12 cellular contexts compared by ENCODE assay signal in the genomic region with DNA sequence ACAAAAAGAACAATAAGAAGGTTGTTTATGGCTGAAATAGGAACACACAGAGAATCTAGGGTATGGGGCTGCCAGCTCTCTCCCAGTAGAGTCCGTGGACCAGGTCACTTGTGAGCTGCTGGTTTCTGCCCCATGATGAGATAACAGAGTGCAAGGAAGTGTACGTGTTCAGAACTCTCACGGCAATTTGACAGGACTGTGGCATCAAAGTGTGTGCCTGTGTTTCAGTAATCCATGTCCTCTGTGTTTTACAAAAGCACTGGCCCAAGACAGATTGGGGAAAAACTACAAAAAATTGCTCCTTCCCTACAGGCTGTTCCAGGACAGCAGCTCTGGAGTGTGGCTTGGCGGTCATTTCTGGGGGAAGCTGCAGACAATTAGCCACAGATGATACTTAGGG.
DNase-seq lines count a peak whose midpoint lies in the region; ATAC-seq and TF ChIP-seq lines count a peak whose summit lies in the region.
"Had no signal": no experiment of that assay in that cellular context is flagged by ENCODE, and none has a peak within 500 bp of the region (broad histone marks: within the 10 kb centered on the region; RNA-seq: fewer than 3 reads in every experiment).

No MANE protein-coding gene starts in this region.

- H3K4me1 ChIP-seq in esophagus (ENCODE audit: control insufficient read depth in 2 of 2, insufficient read depth in 2 of 2, low read length in 1 of 2) (peaks cover 9 to 24% of the 10 kb centered on the region in 2 donors), GM23248 (ENCODE audit: insufficient read depth) (peaks cover 7% of the 10 kb centered on the region; the same call in 1 of the 2 replicates), PC-9 (replicated peaks; ENCODE audit: insufficient read depth) (peaks cover 13% of the 10 kb centered on the region; the same call in 1 of the 2 replicates)
- H3K4me1 ChIP-seq: gastroesophageal sphincter had no signal

- H3K36me3 ChIP-seq in esophagus (ENCODE audit: control insufficient read depth in 2 of 2, insufficient read depth in 2 of 2, low read length in 1 of 2), result no peaks in the 10 kb centered on the region
- H3K36me3 ChIP-seq in GM23248 (ENCODE audit: low read depth), result no peaks in the 10 kb centered on the region
- H3K36me3 ChIP-seq in PC-9 (ENCODE audit: low read depth), result no peaks in the 10 kb centered on the region
- H3K36me3 ChIP-seq: gastroesophageal sphincter had no signal

- H3K27ac ChIP-seq in esophagus (ENCODE audit: low read depth in 2 of 2, low read length in 1 of 2) (peak overlapping the region; percentile 76 to 85), GM23248 (no peak overlapping the region), PC-9 (no peak overlapping the region)
- H3K27ac ChIP-seq: gastroesophageal sphincter had no signal

- H3K9me3 Mint-ChIP-seq in HFFc6, result peaks cover 9% of the 10 kb centered on the region
- peaks cover 7% of the 10 kb centered on the region for H3K9me3 Mint-ChIP-seq in activated CD4-positive, alpha-beta memory T cell treated with anti-CD3 and anti-CD28 coated beads for 36 hours
- H3K9me3 Mint-ChIP-seq in stimulated activated effector memory CD8-positive, alpha-beta T cell treated with anti-CD3 and anti-CD28 coated beads, Interleukin-12 subunit alpha, Interleukin-12 subunit beta, amount 100 ng/mL, for 72 hours, result peaks cover 1% of the 10 kb centered on the region

- H3K79me2 ChIP-seq in GM23248 (ENCODE audit: insufficient read depth), result no peaks in the 10 kb centered on the region
- H3K79me2 ChIP-seq in PC-9 (ENCODE audit: low read depth), result no peaks in the 10 kb centered on the region

- H3K4me2 ChIP-seq in GM23248 (ENCODE audit: unreplicated experiment) (no peak overlapping the region), PC-9 (no peak overlapping the region)

- CTCF ChIA-PET in activated CD4-positive, alpha-beta memory T cell treated with anti-CD3 and anti-CD28 coated beads for 36 hours (lab: Charles Lee), result interaction anchor here (0.9 to 2.0 kb wide), 5 partner anchors 10 to 262 kb away, joined by 3 to 6 read pairs (median 5); no protein-coding TSS in a partner anchor
- CTCF ChIA-PET in PC-9 (lab: Charles Lee), result no interaction called here

- POLR2A ChIA-PET in activated CD4-positive, alpha-beta memory T cell treated with anti-CD3 and anti-CD28 coated beads for 36 hours (lab: Charles Lee), result interaction anchor here (0.9 to 4.8 kb wide), 13 partner anchors 9 to 247 kb away, joined by 3 to 29 read pairs (median 6); a partner anchor contains a TSS
- POLR2A ChIA-PET in PC-9 (lab: Charles Lee; ENCODE audit: unreplicated experiment), result interaction anchor here (0.7 kb wide), 1 partner anchor 106 kb away, joined by 3 read pairs; no protein-coding TSS in a partner anchor

- H3K9me2 ChIP-seq in GM23248 (ENCODE audit: insufficient read depth) (no peaks in the 10 kb centered on the region), PC-9 (ENCODE audit: insufficient read depth) (no peaks in the 10 kb centered on the region; the same call in 1 of the 2 replicates)

- in situ Hi-C loops in GM23248 (cut with MboI), result no loop called here

- BruUV-seq in PC-9 (replicated peaks; lab: Mats Ljungman, UMichigan), result no TSS peak

- no peak overlapping the region for H3K4me3 Mint-ChIP-seq in HFFc6
- no peak overlapping the region for H3K4me3 Mint-ChIP-seq in activated CD4-positive, alpha-beta memory T cell treated with anti-CD3 and anti-CD28 coated beads for 36 hours
- H3K4me3 Mint-ChIP-seq in stimulated activated effector memory CD8-positive, alpha-beta T cell treated with anti-CD3 and anti-CD28 coated beads, Interleukin-12 subunit alpha, Interleukin-12 subunit beta, amount 100 ng/mL, for 72 hours, result peak overlapping the region; percentile 72
- H3K4me3 Mint-ChIP-seq: endodermal cell had no signal

- no peaks in the 10 kb centered on the region for H3K27me3 ChIP-seq in esophagus (ENCODE audit: control insufficient read depth in 1 of 2, insufficient read depth in 2 of 2, low read length in 2 of 2)
- H3K27me3 ChIP-seq in GM23248 (replicated peaks; ENCODE audit: insufficient read depth), result no peaks in the 10 kb centered on the region
- H3K27me3 ChIP-seq in PC-9 (ENCODE audit: insufficient read depth, low read depth), result no peaks in the 10 kb centered on the region
- H3K27me3 ChIP-seq: gastroesophageal sphincter had no signal

- H3K27ac Mint-ChIP-seq in HFFc6, result 0 out of 2 replicates have a peak overlapping the region, but pooled peaks have one; percentile 36
- peak overlapping the region; percentile 89 for H3K27ac Mint-ChIP-seq in activated CD4-positive, alpha-beta memory T cell treated with anti-CD3 and anti-CD28 coated beads for 36 hours
- peak overlapping the region; percentile 70 for H3K27ac Mint-ChIP-seq in stimulated activated effector memory CD8-positive, alpha-beta T cell treated with anti-CD3 and anti-CD28 coated beads, Interleukin-12 subunit alpha, Interleukin-12 subunit beta, amount 100 ng/mL, for 72 hours
- H3K27ac Mint-ChIP-seq: endodermal cell had no signal

- H3K36me3 Mint-ChIP-seq in HFFc6 (ENCODE audit: low read depth), result peaks cover 14% of the 10 kb centered on the region
- peaks cover 8% of the 10 kb centered on the region for H3K36me3 Mint-ChIP-seq in activated CD4-positive, alpha-beta memory T cell treated with anti-CD3 and anti-CD28 coated beads for 36 hours
- H3K36me3 Mint-ChIP-seq in stimulated activated effector memory CD8-positive, alpha-beta T cell treated with anti-CD3 and anti-CD28 coated beads, Interleukin-12 subunit alpha, Interleukin-12 subunit beta, amount 100 ng/mL, for 72 hours, result peaks cover 17% of the 10 kb centered on the region

- no peak for ATAC-seq in stimulated activated effector memory CD8-positive, alpha-beta T cell treated with anti-CD3 and anti-CD28 coated beads, Interleukin-12 subunit alpha, Interleukin-12 subunit beta, amount 100 ng/mL, for 72 hours
- ATAC-seq: gastroesophageal sphincter had no signal

- H4K20me1 ChIP-seq in GM23248 (ENCODE audit: insufficient read depth) (no peaks in the 10 kb centered on the region), PC-9 (ENCODE audit: insufficient read depth) (no peaks in the 10 kb centered on the region)

- H3K27me3 Mint-ChIP-seq in HFFc6 (ENCODE audit: insufficient read depth), result no peaks in the 10 kb centered on the region
- no peaks in the 10 kb centered on the region for H3K27me3 Mint-ChIP-seq in activated CD4-positive, alpha-beta memory T cell treated with anti-CD3 and anti-CD28 coated beads for 36 hours

- H3K9ac ChIP-seq in GM23248, result no peak overlapping the region

- H3K4me3 ChIP-seq in esophagus (ENCODE audit: low read depth in 1 of 2, low read length in 2 of 2) (no peak overlapping the region), GM23248 (no peak overlapping the region), PC-9 (no peak overlapping the region)
- H3K4me3 ChIP-seq: gastroesophageal sphincter had no signal

- TF ChIP-seq CTCF in HFFc6 (IDR thresholded peaks at IDR 0.05), result no peak
- TF ChIP-seq CTCF in PC-9 (conservative IDR thresholded peaks at IDR 0.05), result no peak

- H2AFZ ChIP-seq in GM23248, result no peak overlapping the region
- no peak overlapping the region for H2AFZ ChIP-seq in PC-9

- no peak for DNase-seq in HFFc6
- peak; percentile 8 for DNase-seq in activated CD4-positive, alpha-beta memory T cell treated with anti-CD3 and anti-CD28 coated beads for 36 hours
- DNase-seq in stimulated activated effector memory CD8-positive, alpha-beta T cell treated with anti-CD3 and anti-CD28 coated beads, Interleukin-12 subunit alpha, Interleukin-12 subunit beta, amount 100 ng/mL, for 72 hours (ENCODE audit: low spot score in 2 of 2), result peak in 1 of 2 donors; percentile 53
- no peak for DNase-seq in GM23248
- no peak for DNase-seq in PC-9
- DNase-seq in NCI-H526 treated with DMSO at 0.1 percent for 48 hours (lab: John Stamatoyannopoulos, UW), result no peak
- DNase-seq: islet precursor cell, NCI-H1048, NCI-H446 had no signal

- intact Hi-C loops in activated CD4-positive, alpha-beta memory T cell treated with anti-CD3 and anti-CD28 coated beads for 36 hours (cut with micrococcal nuclease), result no loop called here
- intact Hi-C loops in PC-9 (cut with micrococcal nuclease; ENCODE audit: unreplicated experiment), result no loop called here

- peaks cover 33% of the 10 kb centered on the region for H3K4me1 Mint-ChIP-seq in HFFc6 (ENCODE audit: low read depth)
- peaks cover 44% of the 10 kb centered on the region for H3K4me1 Mint-ChIP-seq in activated CD4-positive, alpha-beta memory T cell treated with anti-CD3 and anti-CD28 coated beads for 36 hours (ENCODE audit: low read depth)
- H3K4me1 Mint-ChIP-seq in stimulated activated effector memory CD8-positive, alpha-beta T cell treated with anti-CD3 and anti-CD28 coated beads, Interleukin-12 subunit alpha, Interleukin-12 subunit beta, amount 100 ng/mL, for 72 hours, result peaks cover 65% of the 10 kb centered on the region
- H3K4me1 Mint-ChIP-seq: endodermal cell had no signal

- H3K9me3 ChIP-seq in esophagus (ENCODE audit: control insufficient read depth in 2 of 2, insufficient read depth in 1 of 2, low read depth in 1 of 2, low read length in 1 of 2) (no peaks in the 10 kb centered on the region), GM23248 (ENCODE audit: low read depth) (no peaks in the 10 kb centered on the region), PC-9 (ENCODE audit: insufficient read depth, low read depth) (no peaks in the 10 kb centered on the region; the same call in 1 of the 2 replicates)

- 82 to 89% methylated on average over 4 of the region's 4 CpGs for WGBS in esophagus, 2 donors
- WGBS in GM23248 (ENCODE audit: low coverage in 1 of 2, low lambda C conversion rate in 2 of 2, missing lambda C conversion rate in 2 of 2), 2 experiments, result 86 to 90% methylated on average over 4 of the region's 4 CpGs

- H3F3A ChIP-seq in GM23248 (ENCODE audit: insufficient read depth), result peaks cover 7% of the 10 kb centered on the region; the same call in 1 of the 2 replicates
- H3F3A ChIP-seq in PC-9 (ENCODE audit: insufficient read depth, low read depth), result peaks cover 4% of the 10 kb centered on the region; the same call in 1 of the 2 replicates

Comparison
In these comparisons a context has a peak if more than half of its experiments do, and no peak if none do; other contexts are left out.
1. H3K27ac Mint-ChIP-seq: peak in every context shown above with its lines; median percentile 89 in activated CD4-positive, alpha-beta memory T cell treated with anti-CD3 and anti-CD28 coated beads for 36 hours; 70 in stimulated activated effector memory CD8-positive, alpha-beta T cell treated with anti-CD3 and anti-CD28 coated beads, Interleukin-12 subunit alpha, Interleukin-12 subunit beta, amount 100 ng/mL, for 72 hours; 36 in HFFc6.
2. H3K27ac ChIP-seq: peak in esophagus (2 of 2); none in GM23248 (single experiment) and PC-9 (single experiment).